Comparison of ENCODE assay signal across 1 cellular context in genomic region chr16:66751135-66751991, GRCh38.
TF ChIP-seq lines count a peak whose summit lies in the region.

DYNC1LI2 (minus strand) TSS chr16:66751609; CDS start chr16:66751591, 18 bp downstream.

TF ChIP-seq in HEK293, 187 proteins besides CTCF, POLR2A, EP300 and RAD21 (continued from another document):
- TF ChIP-seq ZNF404 (tag by site-specific recombination; IDR thresholded peaks at IDR 0.05) = no peak
- TF ChIP-seq TRIM28 (IDR thresholded peaks at IDR 0.05; ENCODE audit: borderline replicate concordance, low read length) = no peak
- no peak for TF ChIP-seq ZNF18 (tag by site-specific recombination; IDR thresholded peaks at IDR 0.05)
- TF ChIP-seq KLF8 (tag by site-specific recombination; IDR thresholded peaks at IDR 0.05) = peak; percentile 71; the same call in 1 of the 2 replicates
- no peak for TF ChIP-seq ZNF426 (tag by site-specific recombination; IDR thresholded peaks at IDR 0.05)
- TF ChIP-seq ZNF585B (tag by site-specific recombination; IDR thresholded peaks at IDR 0.05) = no peak
- no peak for TF ChIP-seq FEZF1 (tag by site-specific recombination; IDR thresholded peaks at IDR 0.05)
- no peak for TF ChIP-seq ZNF510 (tag by site-specific recombination; IDR thresholded peaks at IDR 0.05; ENCODE audit: insufficient replicate concordance)
- no peak for TF ChIP-seq PRDM1 (tag by site-specific recombination; IDR thresholded peaks at IDR 0.05)
- TF ChIP-seq ZNF175 (tag by site-specific recombination; IDR thresholded peaks at IDR 0.05) = no peak
- TF ChIP-seq ZSCAN30 (tag by site-specific recombination; IDR thresholded peaks at IDR 0.05) = 0 out of 2 replicates have a peak, but pooled peaks have one; percentile 14
- no peak for TF ChIP-seq ZNF174 (tag by site-specific recombination; IDR thresholded peaks at IDR 0.05)
- TF ChIP-seq ZNF362 (tag by site-specific recombination; IDR thresholded peaks at IDR 0.05) = no peak
- TF ChIP-seq ZNF654 (tag by site-specific recombination; IDR thresholded peaks at IDR 0.05; ENCODE audit: low read depth) = no peak
- TF ChIP-seq ZFP3 (tag by site-specific recombination; IDR thresholded peaks at IDR 0.05; ENCODE audit: low read depth) = no peak
- 0 out of 2 replicates have a peak, but pooled peaks have one; percentile 34 for TF ChIP-seq SP2 (tag by site-specific recombination; IDR thresholded peaks at IDR 0.05)
- no peak for TF ChIP-seq ZNF311 (tag by site-specific recombination; IDR thresholded peaks at IDR 0.05; ENCODE audit: borderline replicate concordance)
- peak; percentile 40; the same call in 1 of the 2 replicates for TF ChIP-seq KLF10 (tag by site-specific recombination; IDR thresholded peaks at IDR 0.05)
- no peak for TF ChIP-seq ZNF621 (tag by site-specific recombination; IDR thresholded peaks at IDR 0.05)
- TF ChIP-seq ZNF280C (tag by site-specific recombination; IDR thresholded peaks at IDR 0.05) = no peak
- no peak for TF ChIP-seq ZNF354C (tag by site-specific recombination; IDR thresholded peaks at IDR 0.05; ENCODE audit: borderline replicate concordance, low read depth)
- no peak for TF ChIP-seq HIC1 (tag by site-specific recombination; IDR thresholded peaks at IDR 0.05)
- TF ChIP-seq ZNF843 (tag by site-specific recombination; IDR thresholded peaks at IDR 0.05) = no peak
- TF ChIP-seq ZNF48 (tag by site-specific recombination; IDR thresholded peaks at IDR 0.05) = no peak
- no peak for TF ChIP-seq ZNF580 (tag by site-specific recombination; IDR thresholded peaks at IDR 0.05)
- no peak for TF ChIP-seq AEBP2 (tag by site-specific recombination; IDR thresholded peaks at IDR 0.05; ENCODE audit: borderline replicate concordance)
- TF ChIP-seq ZNF707 (tag by site-specific recombination; IDR thresholded peaks at IDR 0.05) = no peak
- no peak for TF ChIP-seq SCRT1 (tag by site-specific recombination; IDR thresholded peaks at IDR 0.05; ENCODE audit: borderline replicate concordance)
- no peak for TF ChIP-seq ZNF423 (tag by site-specific recombination; IDR thresholded peaks at IDR 0.05)
- TF ChIP-seq OSR2 (tag by site-specific recombination; IDR thresholded peaks at IDR 0.05) = no peak
- TF ChIP-seq ZNF366 (tag by site-specific recombination; conservative IDR thresholded peaks at IDR 0.05) = no peak
- TF ChIP-seq ZBTB48 (tag by site-specific recombination; IDR thresholded peaks at IDR 0.05) = 0 out of 2 replicates have a peak, but pooled peaks have one; percentile 54
- TF ChIP-seq ZNF623 (tag by site-specific recombination; IDR thresholded peaks at IDR 0.05) = no peak
- no peak for TF ChIP-seq ZNF248 (tag by site-specific recombination; IDR thresholded peaks at IDR 0.05)
- TF ChIP-seq PRDM6 (tag by site-specific recombination; IDR thresholded peaks at IDR 0.05) = no peak
- TF ChIP-seq ZNF121 (tag by site-specific recombination; IDR thresholded peaks at IDR 0.05) = no peak
- TF ChIP-seq BCL6B (tag by site-specific recombination; IDR thresholded peaks at IDR 0.05) = no peak
- TF ChIP-seq PRDM10 (tag by site-specific recombination; IDR thresholded peaks at IDR 0.05) = peak; percentile 58; the same call in 1 of the 2 replicates
